In the genomic region with DNA sequence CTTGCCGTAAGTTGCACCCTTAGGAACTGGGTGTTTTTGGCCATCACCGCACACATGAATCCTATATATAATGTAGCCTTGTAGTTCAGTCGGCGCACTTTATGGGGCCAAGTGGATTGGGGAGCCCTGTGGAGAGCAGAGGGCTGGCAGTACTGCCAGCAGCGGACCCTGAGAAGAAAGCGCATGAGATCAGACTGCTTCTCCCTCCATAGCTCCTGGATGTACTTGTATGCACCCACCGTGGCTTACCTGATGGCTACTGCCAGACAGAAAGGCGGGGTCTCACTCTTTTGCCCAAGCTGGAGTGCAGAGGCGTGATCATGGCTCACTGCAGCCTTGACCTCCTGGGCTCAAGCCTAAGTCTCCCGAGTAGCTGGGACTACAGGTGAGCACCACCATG, we compare ENCODE assay signal across 43 cellular contexts. TPM values are rescaled to one million over a fixed set of nuclear protein-coding genes. Genes with fewer than 3 reads are reported as not detected.
"Had no signal": no experiment of that assay in that cellular context is flagged by ENCODE, and none has a peak within 500 bp of the region (broad histone marks: within the 10 kb centered on the region; RNA-seq: fewer than 3 reads in every experiment).

No MANE protein-coding gene starts in this region.

- H3K36me3 Mint-ChIP-seq: activated naive CD4-positive, alpha-beta T cell treated with anti-CD3 and anti-CD28 coated beads, Interleukin-2, amount 10 ng/mL, durations not matched to agents 7 days and 5 days; activated naive CD4-positive, alpha-beta T cell treated with anti-CD3 and anti-CD28 coated beads, Interleukin-2, amount 50 U/mL, for 24 hours; activated naive CD4-positive, alpha-beta T cell treated with anti-CD3 and anti-CD28 coated beads, Interleukin-2, amount 50 U/mL, for 72 hours; activated naive CD8-positive, alpha-beta T cell; activated naive CD8-positive, alpha-beta T cell treated with anti-CD3 and anti-CD28 coated beads for 36 hours; activated naive CD8-positive, alpha-beta T cell treated with anti-CD3 and anti-CD28 coated beads, Interleukin-2, amount 10 ng/mL, durations not matched to agents 7 days and 5 days; brain had no signal

- H3K4me3 Mint-ChIP-seq: activated naive CD4-positive, alpha-beta T cell treated with anti-CD3 and anti-CD28 coated beads for 36 hours; activated naive CD4-positive, alpha-beta T cell treated with anti-CD3 and anti-CD28 coated beads, Interleukin-2, amount 10 ng/mL, durations not matched to agents 7 days and 5 days; activated naive CD4-positive, alpha-beta T cell treated with anti-CD3 and anti-CD28 coated beads, Interleukin-2, amount 50 U/mL, for 24 hours; activated naive CD8-positive, alpha-beta T cell; activated naive CD8-positive, alpha-beta T cell treated with anti-CD3 and anti-CD28 coated beads for 36 hours; activated naive CD8-positive, alpha-beta T cell treated with anti-CD3 and anti-CD28 coated beads, Interleukin-2, amount 10 ng/mL, durations not matched to agents 7 days and 5 days; activated naive CD8-positive, alpha-beta T cell treated with anti-CD3 and anti-CD28 coated beads, Interleukin-2, amount 50 U/mL, for 24 hours; activated T-cell treated with anti-CD3 and anti-CD28 coated beads, Interleukin-2, amount 50 U/mL, for 24 hours; activated T-cell treated with anti-CD3 and anti-CD28 coated beads, Interleukin-2, amount 50 U/mL, for 4 hours; activated T-cell treated with anti-CD3 and anti-CD28 coated beads, Interleukin-2, amount 50 U/mL, for 72 hours; activated T-helper 1 cell treated with anti-CD3 and anti-CD28 coated beads, Interleukin-12 subunit alpha, Interleukin-12 subunit beta, Interleukin-2, Interleukin-4 antibody, amounts not matched to agents 30 ng/mL and 10 ng/mL and 1 ng/mL, durations not matched to agents 14 hours and 24 hours and 36 hours; activated T-helper 17 cell treated with anti-CD3 and anti-CD28 coated beads, Interleukin-2, amount 50 U/mL, for 72 hours; brain; central memory CD8-positive, alpha-beta T cell had no signal

- H3K27me3 ChIP-seq: adrenal gland, ascending aorta, body of pancreas, brain microvascular endothelial cell, breast epithelium, cardiac muscle cell had no signal

- DNase-seq: activated effector memory CD4-positive, alpha-beta T cell treated with anti-CD3 and anti-CD28 coated beads, Interleukin-2, amount 50 U/mL, for 16 hours; activated effector memory CD4-positive, alpha-beta T cell treated with Interleukin-2 at 50 U/mL for 16 hours; activated gamma-delta T cell; activated gamma-delta T cell treated with Interleukin-2 at 50 U/mL for 16 hours; activated naive CD4-positive, alpha-beta T cell; activated naive CD4-positive, alpha-beta T cell treated with anti-CD3 and anti-CD28 coated beads for 36 hours; activated naive CD4-positive, alpha-beta T cell treated with anti-CD3 and anti-CD28 coated beads, Interleukin-2, amount 10 ng/mL, durations not matched to agents 7 days and 5 days; activated naive CD4-positive, alpha-beta T cell treated with anti-CD3 and anti-CD28 coated beads, Interleukin-2, amount 50 U/mL, for 16 hours; activated naive CD4-positive, alpha-beta T cell treated with Interleukin-2 at 50 U/mL for 16 hours; activated naive CD8-positive, alpha-beta T cell treated with anti-CD3 and anti-CD28 coated beads for 36 hours; activated naive CD8-positive, alpha-beta T cell treated with anti-CD3 and anti-CD28 coated beads, Interleukin-2, amount 10 ng/mL, durations not matched to agents 7 days and 5 days; activated naive CD8-positive, alpha-beta T cell treated with anti-CD3 and anti-CD28 coated beads, Interleukin-2, amount 50 U/mL, for 24 hours; activated T-cell treated with anti-CD3 and anti-CD28 coated beads, Interleukin-2, amount 50 U/mL, for 1 hour; activated T-cell treated with anti-CD3 and anti-CD28 coated beads, Interleukin-2, amount 50 U/mL, for 24 hours; activated T-cell treated with anti-CD3 and anti-CD28 coated beads, Interleukin-2, amount 50 U/mL, for 4 hours; activated T-cell treated with anti-CD3 and anti-CD28 coated beads, Interleukin-2, amount 50 U/mL, for 48 hours; activated T-cell treated with anti-CD3 and anti-CD28 coated beads, Interleukin-2, amount 50 U/mL, for 72 hours; adrenal gland; amniotic stem cell; amygdala; anterior cingulate cortex; aorta; body of pancreas; brain microvascular endothelial cell; caudate nucleus; central memory CD4-positive, alpha-beta T cell; cerebellar nuclear complex had no signal

- H3K27ac Mint-ChIP-seq: activated naive CD4-positive, alpha-beta T cell treated with anti-CD3 and anti-CD28 coated beads for 36 hours; activated naive CD4-positive, alpha-beta T cell treated with anti-CD3 and anti-CD28 coated beads, Interleukin-2, amount 10 ng/mL, durations not matched to agents 7 days and 5 days; activated naive CD4-positive, alpha-beta T cell treated with anti-CD3 and anti-CD28 coated beads, Interleukin-2, amount 50 U/mL, for 24 hours; activated naive CD4-positive, alpha-beta T cell treated with anti-CD3 and anti-CD28 coated beads, Interleukin-2, amount 50 U/mL, for 72 hours; activated naive CD8-positive, alpha-beta T cell; activated naive CD8-positive, alpha-beta T cell treated with anti-CD3 and anti-CD28 coated beads for 36 hours; activated naive CD8-positive, alpha-beta T cell treated with anti-CD3 and anti-CD28 coated beads, Interleukin-2, amount 10 ng/mL, durations not matched to agents 7 days and 5 days; activated naive CD8-positive, alpha-beta T cell treated with anti-CD3 and anti-CD28 coated beads, Interleukin-2, amount 50 U/mL, for 24 hours; activated T-cell treated with anti-CD3 and anti-CD28 coated beads, Interleukin-2, amount 50 U/mL, for 24 hours; activated T-cell treated with anti-CD3 and anti-CD28 coated beads, Interleukin-2, amount 50 U/mL, for 72 hours; activated T-helper 1 cell treated with anti-CD3 and anti-CD28 coated beads, Interleukin-12 subunit alpha, Interleukin-12 subunit beta, Interleukin-2, Interleukin-4 antibody, amounts not matched to agents 30 ng/mL and 10 ng/mL and 1 ng/mL, durations not matched to agents 14 hours and 24 hours and 36 hours; activated T-helper 17 cell treated with anti-CD3 and anti-CD28 coated beads, Interleukin-2, amount 50 U/mL, for 72 hours; activated T-helper 2 cell treated with anti-CD3 and anti-CD28 coated beads, Interferon-gamma antibody, Interleukin-2, Interleukin-4, amounts not matched to agents 10 μg/mL and 5 μg/mL and 100 μg/mL, durations not matched to agents 14 hours and 24 hours and 36 hours; brain had no signal

- H3K4me3 ChIP-seq: adrenal gland, ascending aorta, body of pancreas, breast epithelium, cardiac muscle cell had no signal

- H3K27ac ChIP-seq: adrenal gland, ascending aorta, body of pancreas, brain microvascular endothelial cell, breast epithelium, cardiac muscle cell had no signal

- H3K36me3 ChIP-seq: adrenal gland, ascending aorta, brain microvascular endothelial cell, breast epithelium, cardiac muscle cell had no signal

- H3K9me3 Mint-ChIP-seq: activated naive CD4-positive, alpha-beta T cell treated with anti-CD3 and anti-CD28 coated beads for 36 hours; activated naive CD4-positive, alpha-beta T cell treated with anti-CD3 and anti-CD28 coated beads, Interleukin-2, amount 10 ng/mL, durations not matched to agents 7 days and 5 days; activated naive CD4-positive, alpha-beta T cell treated with anti-CD3 and anti-CD28 coated beads, Interleukin-2, amount 50 U/mL, for 24 hours; activated naive CD4-positive, alpha-beta T cell treated with anti-CD3 and anti-CD28 coated beads, Interleukin-2, amount 50 U/mL, for 72 hours; activated naive CD8-positive, alpha-beta T cell treated with anti-CD3 and anti-CD28 coated beads for 36 hours; activated naive CD8-positive, alpha-beta T cell treated with anti-CD3 and anti-CD28 coated beads, Interleukin-2, amount 10 ng/mL, durations not matched to agents 7 days and 5 days; activated naive CD8-positive, alpha-beta T cell treated with anti-CD3 and anti-CD28 coated beads, Interleukin-2, amount 50 U/mL, for 24 hours; activated T-cell treated with anti-CD3 and anti-CD28 coated beads, Interleukin-2, amount 50 U/mL, for 24 hours; activated T-cell treated with anti-CD3 and anti-CD28 coated beads, Interleukin-2, amount 50 U/mL, for 4 hours; activated T-cell treated with anti-CD3 and anti-CD28 coated beads, Interleukin-2, amount 50 U/mL, for 72 hours; activated T-helper 1 cell treated with anti-CD3 and anti-CD28 coated beads, Interleukin-12 subunit alpha, Interleukin-12 subunit beta, Interleukin-2, Interleukin-4 antibody, amounts not matched to agents 30 ng/mL and 10 ng/mL and 1 ng/mL, durations not matched to agents 14 hours and 24 hours and 36 hours; activated T-helper 17 cell treated with anti-CD3 and anti-CD28 coated beads, Interleukin-2, amount 50 U/mL, for 72 hours; activated T-helper 2 cell treated with anti-CD3 and anti-CD28 coated beads, Interferon-gamma antibody, Interleukin-2, Interleukin-4, amounts not matched to agents 10 μg/mL and 5 μg/mL and 100 μg/mL, durations not matched to agents 14 hours and 24 hours and 36 hours; brain; central memory CD8-positive, alpha-beta T cell had no signal

- H3K9me3 ChIP-seq: adrenal gland, ascending aorta, body of pancreas, breast epithelium had no signal

- FAIRE-seq: astrocyte, bronchial epithelial cell had no signal

- ATAC-seq: activated naive CD4-positive, alpha-beta T cell treated with anti-CD3 and anti-CD28 coated beads, Interleukin-2, amount 50 U/mL, for 72 hours; activated naive CD8-positive, alpha-beta T cell treated with anti-CD3 and anti-CD28 coated beads, Interleukin-2, amount 50 U/mL, for 24 hours; activated T-cell treated with anti-CD3 and anti-CD28 coated beads, Interleukin-2, amount 50 U/mL, for 4 hours; activated T-cell treated with anti-CD3 and anti-CD28 coated beads, Interleukin-2, amount 50 U/mL, for 72 hours; activated T-helper 17 cell treated with anti-CD3 and anti-CD28 coated beads, Interleukin-2, amount 50 U/mL, for 72 hours; body of pancreas had no signal

- H3K4me1 Mint-ChIP-seq: activated naive CD4-positive, alpha-beta T cell treated with anti-CD3 and anti-CD28 coated beads, Interleukin-2, amount 10 ng/mL, durations not matched to agents 7 days and 5 days; activated naive CD4-positive, alpha-beta T cell treated with anti-CD3 and anti-CD28 coated beads, Interleukin-2, amount 50 U/mL, for 24 hours; activated naive CD8-positive, alpha-beta T cell treated with anti-CD3 and anti-CD28 coated beads for 36 hours; activated naive CD8-positive, alpha-beta T cell treated with anti-CD3 and anti-CD28 coated beads, Interleukin-2, amount 10 ng/mL, durations not matched to agents 7 days and 5 days; activated naive CD8-positive, alpha-beta T cell treated with anti-CD3 and anti-CD28 coated beads, Interleukin-2, amount 50 U/mL, for 24 hours; activated T-helper 17 cell treated with anti-CD3 and anti-CD28 coated beads, Interleukin-2, amount 50 U/mL, for 72 hours; brain; central memory CD8-positive, alpha-beta T cell had no signal

- H3K4me1 ChIP-seq: adrenal gland, ascending aorta, body of pancreas, breast epithelium had no signal

RNA-seq across cellular contexts. Expression of a gene that starts 32.8 kb away (rescaled TPM):
- total RNA-seq: activated naive CD4-positive, alpha-beta T cell treated with anti-CD3 and anti-CD28 coated beads for 36 hours; activated naive CD4-positive, alpha-beta T cell treated with anti-CD3 and anti-CD28 coated beads, Interleukin-2, amount 50 U/mL, for 72 hours; activated naive CD8-positive, alpha-beta T cell treated with anti-CD3 and anti-CD28 coated beads for 36 hours; activated naive CD8-positive, alpha-beta T cell treated with anti-CD3 and anti-CD28 coated beads, Interleukin-2, amount 10 ng/mL, durations not matched to agents 7 days and 5 days; activated T-cell treated with anti-CD3 and anti-CD28 coated beads, Interleukin-2, amount 50 U/mL, for 4 hours; activated T-helper 1 cell treated with anti-CD3 and anti-CD28 coated beads, Interleukin-12 subunit alpha, Interleukin-12 subunit beta, Interleukin-2, Interleukin-4 antibody, amounts not matched to agents 30 ng/mL and 10 ng/mL and 1 ng/mL, durations not matched to agents 14 hours and 24 hours and 36 hours; activated T-helper 17 cell treated with anti-CD3 and anti-CD28 coated beads, Interleukin-2, amount 50 U/mL, for 72 hours; activated T-helper 2 cell treated with anti-CD3 and anti-CD28 coated beads, Interferon-gamma antibody, Interleukin-2, Interleukin-4, amounts not matched to agents 10 μg/mL and 5 μg/mL and 100 μg/mL, durations not matched to agents 14 hours and 24 hours and 36 hours; adrenal gland; aorta; ascending aorta; cardiac septum; cerebellum; chondrocyte had no signal
- polyA plus RNA-seq: adrenal gland, cardiac muscle cell had no signal
